ENCODE assay signal across 37 cellular contexts in the genomic region with DNA sequence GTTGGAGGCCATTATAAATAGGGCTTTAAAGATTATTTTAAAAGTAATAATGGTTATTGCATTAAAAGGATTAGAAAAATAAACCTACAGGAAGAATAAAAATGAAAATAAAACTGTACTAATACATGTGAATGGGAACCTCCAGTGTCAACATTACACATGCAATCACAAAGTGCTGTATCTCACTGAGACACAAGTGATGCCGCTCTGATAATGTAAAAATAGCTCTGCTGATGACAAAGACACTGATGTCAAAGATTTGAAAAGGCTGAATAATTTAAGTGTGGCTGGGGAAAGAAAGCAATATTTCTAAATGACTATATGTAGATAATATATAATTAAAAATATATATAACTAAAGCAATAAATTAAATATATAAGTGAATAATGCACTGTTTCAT.
"Had no signal": no experiment of that assay in that cellular context is flagged by ENCODE, and none has a peak within 500 bp of the region (broad histone marks: within the 10 kb centered on the region; RNA-seq: fewer than 3 reads in every experiment).

No MANE protein-coding gene starts in this region.

- H3K27me3 ChIP-seq: brain microvascular endothelial cell had no signal

- H3K4me2 ChIP-seq: KMS-11 had no signal

- DNase-seq: activated B cell treated with CpG ODN at 0.5 μM for 24 hours; activated CD4-positive, alpha-beta memory T cell treated with anti-CD3 and anti-CD28 coated beads for 36 hours; activated CD4-positive, alpha-beta T cell treated with anti-CD3 and anti-CD28 coated beads for 4 hours; activated CD4-positive, alpha-beta T cell treated with anti-CD3 and anti-CD28 coated beads, Interleukin-2, amount 50 U/mL, for 1 hour; activated CD4-positive, CD25-positive, alpha-beta regulatory T cell treated with anti-CD3 and anti-CD28 coated beads, Interleukin-2, amount 50 U/mL, for 72 hours; activated CD8-positive, alpha-beta memory T cell treated with anti-CD3 and anti-CD28 coated beads, Interleukin-2, amount 10 ng/mL, durations not matched to agents 7 days and 5 days; activated CD8-positive, alpha-beta memory T cell treated with anti-CD3 and anti-CD28 coated beads, Interleukin-2, amount 50 U/mL, for 48 hours; activated effector memory CD4-positive, alpha-beta T cell treated with Interleukin-2 at 50 U/mL for 16 hours; activated naive CD4-positive, alpha-beta T cell; activated naive CD4-positive, alpha-beta T cell treated with anti-CD3 and anti-CD28 coated beads, Interleukin-2, amount 50 U/mL, for 16 hours; activated naive CD8-positive, alpha-beta T cell treated with anti-CD3 and anti-CD28 coated beads for 36 hours; activated T-cell treated with anti-CD3 and anti-CD28 coated beads, Interleukin-2, amount 50 U/mL, for 48 hours; amniotic stem cell; aorta; brain microvascular endothelial cell; central memory CD4-positive, alpha-beta T cell; MM.1S; MV-4-11; NCI-H1092; NCI-H187 treated with DMSO at 0.1 percent for 48 hours; NCI-H2081; NCI-H2171 treated with DMSO at 0.1 percent for 48 hours; NCI-H226; NCI-H524 treated with DMSO at 0.1 percent for 48 hours; NCI-H748 treated with DMSO at 0.1 percent for 48 hours; NK-92 treated with Interleukin-12 subunit alpha and Interleukin-12 subunit beta, amount 100 ng/mL, for 24 hours; PC-3; SIG-M5; T-cell; T-helper 2 cell; T-helper 9 cell had no signal

- FAIRE-seq: RCC 7860 had no signal

- ATAC-seq: activated CD8-positive, alpha-beta memory T cell treated with anti-CD3 and anti-CD28 coated beads, Interleukin-2, amount 10 ng/mL, durations not matched to agents 7 days and 5 days; PC-3; Right ventricle myocardium inferior; SK-N-SH treated with all-trans-retinoic acid at 6 μM for 48 hours; T-cell had no signal

- H3K36me3 ChIP-seq: brain microvascular endothelial cell had no signal

- H3K27ac ChIP-seq: brain microvascular endothelial cell, KMS-11, RWPE1, VCaP had no signal
